17 cellular contexts compared by ENCODE assay signal in the genomic region with DNA sequence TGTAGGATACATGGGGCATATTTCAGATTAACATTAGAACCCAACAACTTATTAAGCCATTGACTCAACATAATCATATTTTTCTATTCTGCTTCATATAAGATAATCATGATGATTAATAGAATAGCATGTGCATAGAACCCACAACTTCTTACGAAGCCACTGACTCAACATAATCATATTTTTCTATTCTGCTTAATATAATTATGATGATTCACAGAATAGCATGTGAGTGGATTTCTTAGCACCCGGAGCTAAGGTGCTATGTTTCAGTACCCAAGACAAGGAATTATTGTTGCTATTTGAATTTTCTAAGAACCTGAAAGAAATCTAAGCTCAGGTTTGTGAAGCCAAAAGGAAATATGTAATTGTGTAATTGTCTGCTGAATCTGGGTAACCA.
DNase-seq lines count a peak whose midpoint lies in the region; ATAC-seq, FAIRE-seq and TF ChIP-seq lines count a peak whose summit lies in the region.
"Had no signal": no experiment of that assay in that cellular context is flagged by ENCODE, and none has a peak within 500 bp of the region (broad histone marks: within the 10 kb centered on the region; RNA-seq: fewer than 3 reads in every experiment).

No MANE protein-coding gene starts in this region.

- no peaks in the 10 kb centered on the region for H3K4me1 ChIP-seq in body of pancreas
- no peaks in the 10 kb centered on the region for H3K4me1 ChIP-seq in tibial artery
- H3K4me1 ChIP-seq: A549, BE2C had no signal

- H3K36me3 ChIP-seq in bronchial epithelial cell (ENCODE audit: control insufficient read depth, insufficient read depth, low read length): no peaks in the 10 kb centered on the region
- H3K36me3 ChIP-seq in body of pancreas (replicated peaks in 1 of 2; ENCODE audit: insufficient read depth in 1 of 2, low read depth in 2 of 2): no peaks in the 10 kb centered on the region
- no peaks in the 10 kb centered on the region for H3K36me3 ChIP-seq in tibial artery
- H3K36me3 ChIP-seq: BE2C had no signal

- H3K27ac Mint-ChIP-seq in activated CD4-positive, alpha-beta T cell treated with anti-CD3 and anti-CD28 coated beads, Interleukin-2, amount 10 ng/mL, durations not matched to agents 24 days and 14 days: no peak overlapping the region
- H3K27ac Mint-ChIP-seq: CD4-positive, alpha-beta memory T cell; H9 had no signal

- H3K9me3 ChIP-seq in body of pancreas: no peaks in the 10 kb centered on the region
- H3K9me3 ChIP-seq in tibial artery: no peaks in the 10 kb centered on the region
- H3K9me3 ChIP-seq: A549, BE2C had no signal

- TF ChIP-seq CTCF in bronchial epithelial cell (IDR thresholded peaks at IDR 0.05; ENCODE audit: insufficient read depth, low read length, severe bottlenecking): no peak
- TF ChIP-seq CTCF in body of pancreas (IDR thresholded peaks at IDR 0.05): no peak
- TF ChIP-seq CTCF in tibial artery (IDR thresholded peaks at IDR 0.05): no peak

- no peak for TF ChIP-seq POLR2A in body of pancreas (IDR thresholded peaks at IDR 0.05)

- H3K27ac ChIP-seq in body of pancreas: no peak overlapping the region
- H3K27ac ChIP-seq in tibial artery: no peak overlapping the region
- H3K27ac ChIP-seq: A549, C4-2B had no signal

- no peak overlapping the region for H3K4me3 Mint-ChIP-seq in activated CD4-positive, alpha-beta T cell treated with anti-CD3 and anti-CD28 coated beads, Interleukin-2, amount 10 ng/mL, durations not matched to agents 24 days and 14 days
- H3K4me3 Mint-ChIP-seq: CD4-positive, alpha-beta memory T cell; H9 had no signal

- WGBS in body of pancreas, 2 donors: 83 to 88% methylated on average over 2 of the region's 2 CpGs

- intact Hi-C loops in activated CD4-positive, alpha-beta T cell treated with anti-CD3 and anti-CD28 coated beads, Interleukin-2, amount 10 ng/mL, durations not matched to agents 24 days and 14 days (cut with micrococcal nuclease): no loop called here
- intact Hi-C loops in body of pancreas (cut with DNase I): no loop called here
- intact Hi-C loops in tibial artery (cut with DNase I; ENCODE audit: low total_unique reads): no loop called here

- DNase-seq in LHCN-M2 (ENCODE audit: low read depth) (peak; percentile 56), bronchial epithelial cell (ENCODE audit: low read depth) (peak; percentile 8), iris pigment epithelial cell (ENCODE audit: low read depth) (peak; percentile 22), body of pancreas (no peak), tibial artery (no peak)
- no peak for DNase-seq in activated CD4-positive, alpha-beta T cell treated with anti-CD3 and anti-CD28 coated beads, Interleukin-2, amount 10 ng/mL, durations not matched to agents 24 days and 14 days
- DNase-seq: BE2C; CD4-positive, alpha-beta memory T cell; DMS79; GOT3; H9 had no signal

- no peak for FAIRE-seq in bronchial epithelial cell (lab: Jason Lieb, UNC)
- FAIRE-seq: A549, G401.6, GM12891, HepG2, HTR-8/SVneo had no signal

- H3K27me3 Mint-ChIP-seq in activated CD4-positive, alpha-beta T cell treated with anti-CD3 and anti-CD28 coated beads, Interleukin-2, amount 10 ng/mL, durations not matched to agents 24 days and 14 days: no peaks in the 10 kb centered on the region
- H3K27me3 Mint-ChIP-seq: CD4-positive, alpha-beta memory T cell had no signal

- H3K9me3 Mint-ChIP-seq in activated CD4-positive, alpha-beta T cell treated with anti-CD3 and anti-CD28 coated beads, Interleukin-2, amount 10 ng/mL, durations not matched to agents 24 days and 14 days: no peaks in the 10 kb centered on the region
- H3K9me3 Mint-ChIP-seq: H9 had no signal

- no peak for ATAC-seq in body of pancreas
- ATAC-seq: A549, HepG2 had no signal

- no peak overlapping the region for H3K4me3 ChIP-seq in bronchial epithelial cell (ENCODE audit: low read depth, low read length)
- H3K4me3 ChIP-seq in body of pancreas: no peak overlapping the region
- no peak overlapping the region for H3K4me3 ChIP-seq in tibial artery
- H3K4me3 ChIP-seq: A549 had no signal

- H3K36me3 Mint-ChIP-seq in activated CD4-positive, alpha-beta T cell treated with anti-CD3 and anti-CD28 coated beads, Interleukin-2, amount 10 ng/mL, durations not matched to agents 24 days and 14 days (ENCODE audit: low read depth): no peaks in the 10 kb centered on the region
- H3K36me3 Mint-ChIP-seq: CD4-positive, alpha-beta memory T cell had no signal

- H3K27me3 ChIP-seq in bronchial epithelial cell (ENCODE audit: control insufficient read depth, insufficient read depth, low read length): no peaks in the 10 kb centered on the region
- no peaks in the 10 kb centered on the region for H3K27me3 ChIP-seq in body of pancreas
- H3K27me3 ChIP-seq in tibial artery: no peaks in the 10 kb centered on the region
- H3K27me3 ChIP-seq: BE2C had no signal

- no peaks in the 10 kb centered on the region for H3K4me1 Mint-ChIP-seq in activated CD4-positive, alpha-beta T cell treated with anti-CD3 and anti-CD28 coated beads, Interleukin-2, amount 10 ng/mL, durations not matched to agents 24 days and 14 days
- H3K4me1 Mint-ChIP-seq: CD4-positive, alpha-beta memory T cell; H9 had no signal

Comparison
In these comparisons a context has a peak if more than half of its experiments do, and no peak if none do; other contexts are left out.
1. DNase-seq: peak in LHCN-M2 (single experiment), bronchial epithelial cell (single experiment) and iris pigment epithelial cell (single experiment); none in activated CD4-positive, alpha-beta T cell treated with anti-CD3 and anti-CD28 coated beads, Interleukin-2, amount 10 ng/mL, durations not matched to agents 24 days and 14 days (single experiment), body of pancreas (0 of 4) and tibial artery (0 of 2).